ENCODE assay signal across 6 cellular contexts in the genomic region with DNA sequence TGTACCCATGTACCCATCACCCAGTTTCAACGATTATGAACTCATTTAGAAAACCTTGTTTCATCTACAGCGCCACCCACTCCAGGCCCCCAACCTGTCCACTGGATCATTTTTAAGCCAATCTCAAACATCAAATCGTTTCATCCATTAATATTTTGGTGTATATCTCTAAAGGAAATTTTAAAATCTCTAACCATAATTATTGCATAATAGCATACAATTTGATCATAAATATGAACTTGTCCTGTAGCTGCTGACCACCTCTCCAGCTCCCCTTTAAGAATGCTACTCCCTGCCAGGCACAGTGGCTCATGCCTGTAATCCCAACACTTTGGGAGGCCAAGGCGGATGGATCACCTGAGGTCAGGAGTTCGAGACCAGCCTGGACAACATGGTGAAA. TPM values are rescaled to one million over a fixed set of nuclear protein-coding genes. Genes with fewer than 3 reads are reported as not detected.
"Had no signal": no experiment of that assay in that cellular context is flagged by ENCODE, and none has a peak within 500 bp of the region (broad histone marks: within the 10 kb centered on the region; RNA-seq: fewer than 3 reads in every experiment).

No MANE protein-coding gene starts in this region.

- H3K27ac ChIP-seq: HL-60, KMS-11 had no signal

- FAIRE-seq: HTR-8/SVneo had no signal

- DNase-seq: KBM-7, KG1 had no signal

- H3K9ac ChIP-seq: KMS-11 had no signal

- H3K4me2 ChIP-seq: KMS-11 had no signal

RNA-seq across cellular contexts. Expression of a gene that starts 2.8 kb away (rescaled TPM):
- total RNA-seq: HT-29 had no signal
